Comparison of ENCODE assay signal across 8 cellular contexts in the genomic region with DNA sequence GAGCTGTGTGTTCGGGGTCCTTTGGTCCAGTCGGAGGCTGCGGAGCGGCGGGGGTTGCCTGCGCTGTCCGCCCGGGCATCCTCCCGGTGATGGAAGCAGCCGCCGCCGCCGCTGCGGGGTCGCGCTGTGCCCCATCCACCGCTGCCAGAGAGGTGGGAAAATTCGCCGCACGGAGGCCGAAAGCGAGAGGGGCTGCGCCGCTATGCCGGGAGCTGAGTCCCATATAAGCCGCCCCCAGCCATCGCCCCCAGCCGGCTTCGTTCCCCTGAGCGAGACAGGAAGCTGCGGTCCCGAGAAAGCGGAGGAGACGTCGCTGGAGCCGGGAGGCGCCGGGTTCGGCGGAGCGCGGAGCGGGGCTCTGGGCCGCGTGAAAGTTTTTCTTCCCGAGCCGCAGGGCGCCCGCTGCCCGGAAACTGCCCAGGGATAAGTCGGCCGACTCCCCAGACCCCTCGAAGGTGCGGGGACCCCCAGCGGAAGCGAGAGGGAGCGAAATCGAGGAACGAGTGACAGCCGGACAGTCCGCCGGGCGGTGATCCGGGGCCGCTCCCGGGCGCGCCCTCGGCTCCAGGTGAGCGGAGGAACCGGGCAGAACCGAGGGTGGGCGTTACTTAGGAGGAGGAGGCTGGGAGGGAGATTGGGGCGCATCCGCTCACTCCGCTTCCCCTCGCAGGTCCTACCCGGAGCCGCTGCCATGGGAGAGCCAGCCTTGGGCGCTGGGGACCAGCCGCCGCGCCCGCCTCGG. TPM values are rescaled to one million over a fixed set of nuclear protein-coding genes. Genes with fewer than 3 reads are reported as not detected.
DNase-seq lines count a peak whose midpoint lies in the region; ATAC-seq, FAIRE-seq and TF ChIP-seq lines count a peak whose summit lies in the region.

No MANE protein-coding gene starts in this region.

- no peak for TF ChIP-seq CTCF in bronchial epithelial cell (IDR thresholded peaks at IDR 0.05; ENCODE audit: insufficient read depth, low read length, severe bottlenecking)

- intact Hi-C loops in Right ventricle myocardium inferior (cut with DNase I) (loop anchor here (10.0 kb wide), 3 partner anchors 55 to 525 kb away; no protein-coding TSS in a partner anchor), cardiac septum (cut with DNase I) (loop anchor here (5.0 to 10.0 kb wide), 2 partner anchors 187 to 325 kb away; no protein-coding TSS in a partner anchor)

- H3K36me3 Mint-ChIP-seq in T-helper 1 cell treated with Interleukin-12 subunit alpha and Interleukin-12 subunit beta and Interleukin-4 antibody, amounts not matched to agents 30 μg/mL and 1 μg/mL, for 36 hours (ENCODE audit: low read depth): peaks cover 2% of the 10 kb centered on the region

- peaks cover 32% of the 10 kb centered on the region for H3K4me1 Mint-ChIP-seq in T-helper 1 cell treated with Interleukin-12 subunit alpha and Interleukin-12 subunit beta and Interleukin-4 antibody, amounts not matched to agents 30 μg/mL and 1 μg/mL, for 36 hours (ENCODE audit: low read depth)

- FAIRE-seq in bronchial epithelial cell (lab: Jason Lieb, UNC): no peak

- H3K9me3 Mint-ChIP-seq in T-helper 1 cell treated with Interleukin-12 subunit alpha and Interleukin-12 subunit beta and Interleukin-4 antibody, amounts not matched to agents 30 μg/mL and 1 μg/mL, for 36 hours: no peaks in the 10 kb centered on the region

- DNase-seq in Right ventricle myocardium inferior (ENCODE audit: missing footprints): peak; percentile 66
- DNase-seq in cardiac septum (ENCODE audit: low spot score): no peak
- no peak for DNase-seq in bronchial epithelial cell (ENCODE audit: low read depth)
- DNase-seq in kidney glomerular epithelial cell (lab: John Stamatoyannopoulos, UW): peak; percentile 56
- DNase-seq in stimulated activated CD4-positive, alpha-beta T cell treated with anti-CD3 and anti-CD28 coated beads, Interleukin-4, amount 100 ng/mL, for 24 hours: peak; percentile 33
- no peak for DNase-seq in DMS114 treated with DMSO at 0.1 percent for 48 hours (lab: John Stamatoyannopoulos, UW; ENCODE audit: unreplicated experiment)

- peak; percentile 25 for ATAC-seq in Right ventricle myocardium inferior
- ATAC-seq in HG03135 (IDR thresholded peaks at IDR 0.05; ENCODE audit: unreplicated experiment): peak; percentile 17

- peaks cover 3% of the 10 kb centered on the region for H3K27me3 ChIP-seq in bronchial epithelial cell (ENCODE audit: control insufficient read depth, insufficient read depth, low read length)

- peaks cover 12% of the 10 kb centered on the region for H3K27me3 Mint-ChIP-seq in T-helper 1 cell treated with Interleukin-12 subunit alpha and Interleukin-12 subunit beta and Interleukin-4 antibody, amounts not matched to agents 30 μg/mL and 1 μg/mL, for 36 hours (ENCODE audit: low read depth)

- H3K4me3 Mint-ChIP-seq in T-helper 1 cell treated with Interleukin-12 subunit alpha and Interleukin-12 subunit beta and Interleukin-4 antibody, amounts not matched to agents 30 μg/mL and 1 μg/mL, for 36 hours: peak overlapping the region; percentile 84

- H3K27ac Mint-ChIP-seq in T-helper 1 cell treated with Interleukin-12 subunit alpha and Interleukin-12 subunit beta and Interleukin-4 antibody, amounts not matched to agents 30 μg/mL and 1 μg/mL, for 36 hours: peak overlapping the region; percentile 49

- no peaks in the 10 kb centered on the region for H3K36me3 ChIP-seq in bronchial epithelial cell (ENCODE audit: control insufficient read depth, insufficient read depth, low read length)

- peak overlapping the region; percentile 70 for H3K4me3 ChIP-seq in bronchial epithelial cell (ENCODE audit: low read depth, low read length)

RNA-seq across cellular contexts. Expression of a gene that starts 0.6 kb away (rescaled TPM):
- total RNA-seq in Right ventricle myocardium inferior (1.9 TPM), cardiac septum (2.4 TPM), bronchial epithelial cell (2.1 and 2.9 TPM in 2 replicates)

Comparison
In these comparisons a context has a peak if more than half of its experiments do, and no peak if none do; other contexts are left out.
1. DNase-seq: peak in Right ventricle myocardium inferior (single experiment), kidney glomerular epithelial cell (single experiment) and stimulated activated CD4-positive, alpha-beta T cell treated with anti-CD3 and anti-CD28 coated beads, Interleukin-4, amount 100 ng/mL, for 24 hours (single experiment); none in cardiac septum (single experiment), bronchial epithelial cell (single experiment) and DMS114 treated with DMSO at 0.1 percent for 48 hours (single experiment).